In genomic region chr11:65529475-65530156, GRCh38 we compare ENCODE assay signal across 1 cellular context.
TF ChIP-seq lines count a peak whose summit lies in the region.

No MANE protein-coding gene starts in this region.

TF ChIP-seq in K562, 482 proteins besides CTCF, POLR2A, EP300 and RAD21:
- TF ChIP-seq ZNF609 (CRISPR knock-in tag; IDR thresholded peaks at IDR 0.05; ENCODE audit: borderline replicate concordance) = no peak
- no peak for TF ChIP-seq KAT7 (CRISPR knock-in tag; IDR thresholded peaks at IDR 0.05; ENCODE audit: borderline replicate concordance)
- TF ChIP-seq PTBP1 (IDR thresholded peaks at IDR 0.05; ENCODE audit: low read depth, low read length) = peak; percentile 69; the same call in 1 of the 2 replicates
- TF ChIP-seq ZNF77 (CRISPR knock-in tag; IDR thresholded peaks at IDR 0.05) = no peak
- TF ChIP-seq RBFOX2 (IDR thresholded peaks at IDR 0.05; ENCODE audit: low read depth, low read length) = peak; percentile 55
- TF ChIP-seq FUS (optimal IDR thresholded peaks at IDR 0.05; ENCODE audit: low read depth, low read length) = no peak
- TF ChIP-seq ZNF707 (CRISPR knock-in tag; conservative IDR thresholded peaks at IDR 0.05) = no peak
- 0 out of 2 replicates have a peak, but pooled peaks have one; percentile 27 for TF ChIP-seq POLR2G (IDR thresholded peaks at IDR 0.05; ENCODE audit: low read depth, low read length)
- no peak for TF ChIP-seq NELFE (IDR thresholded peaks at IDR 0.05; ENCODE audit: insufficient read depth, insufficient read length)
- no peak for TF ChIP-seq HNRNPUL1 (IDR thresholded peaks at IDR 0.05; ENCODE audit: low read length)
- no peak for TF ChIP-seq TRIM25 (IDR thresholded peaks at IDR 0.05; ENCODE audit: borderline replicate concordance)
- no peak for TF ChIP-seq NFE2 (IDR thresholded peaks at IDR 0.05; ENCODE audit: low read depth)
- TF ChIP-seq BCOR (IDR thresholded peaks at IDR 0.05) = peak; percentile 91
- TF ChIP-seq ZBTB7A (IDR thresholded peaks at IDR 0.05; ENCODE audit: borderline replicate concordance, control insufficient read depth, low read depth, low read length) = no peak
- TF ChIP-seq SRSF1 (IDR thresholded peaks at IDR 0.05; ENCODE audit: low read depth, low read length) = no peak
- peak; percentile 83 for TF ChIP-seq RBM25 (IDR thresholded peaks at IDR 0.05; ENCODE audit: low read depth, low read length, severe bottlenecking)
- no peak for TF ChIP-seq RBM22 (IDR thresholded peaks at IDR 0.05; ENCODE audit: low read depth, low read length, poor library complexity, severe bottlenecking)
- TF ChIP-seq KDM1A (IDR thresholded peaks at IDR 0.05) = peak; percentile 52 to 58; a peak in 2 of 4 replicates
- TF ChIP-seq ZFP36 (IDR thresholded peaks at IDR 0.05; ENCODE audit: low read depth, low read length, partially characterized antibody) = peak; percentile 86
- no peak for TF ChIP-seq TOE1 (IDR thresholded peaks at IDR 0.05; ENCODE audit: borderline replicate concordance)
- no peak for TF ChIP-seq TOE1 (CRISPR knock-in tag; IDR thresholded peaks at IDR 0.05; ENCODE audit: borderline replicate concordance, low read depth)
- no peak for TF ChIP-seq VEZF1 (CRISPR knock-in tag; IDR thresholded peaks at IDR 0.05)
- no peak for TF ChIP-seq HINFP (tag; conservative IDR thresholded peaks at IDR 0.05; ENCODE audit: low read depth)
- no peak for TF ChIP-seq ZBTB17 (CRISPR knock-in tag; IDR thresholded peaks at IDR 0.05)
- no peak for TF ChIP-seq PRDM10 (IDR thresholded peaks at IDR 0.05; ENCODE audit: partially characterized antibody)
- TF ChIP-seq TRIM24 (IDR thresholded peaks at IDR 0.05) = no peak
TF ChIP-seq in K562: peak in this region for 7.
